8 cellular contexts compared by ENCODE assay signal in the genomic region with DNA sequence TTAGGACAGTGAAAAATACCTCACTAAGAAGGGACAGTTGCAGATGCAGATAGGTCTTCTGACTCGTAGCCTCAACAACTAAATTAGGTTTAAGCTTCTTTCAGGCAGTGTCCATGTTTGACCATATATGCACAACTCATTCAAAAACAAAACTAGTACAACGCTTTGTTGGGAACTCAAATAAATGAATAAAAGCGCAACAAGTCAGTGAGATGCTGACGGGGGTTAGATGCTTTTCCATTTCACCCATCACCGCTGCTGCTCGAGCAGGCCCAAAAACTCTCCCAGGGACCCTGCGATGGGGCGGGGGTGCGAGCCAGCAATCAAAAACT. TPM values are rescaled to one million over a fixed set of nuclear protein-coding genes. Genes with fewer than 3 reads are reported as not detected.
DNase-seq lines count a peak whose midpoint lies in the region; ATAC-seq and TF ChIP-seq lines count a peak whose summit lies in the region.

No MANE protein-coding gene starts in this region.

- ATAC-seq in GM21381 (IDR thresholded peaks at IDR 0.05; ENCODE audit: unreplicated experiment) = no peak

- H3K4me3 ChIP-seq in LNCaP clone FGC (ENCODE audit: low read depth, low read length) = peak overlapping the region; percentile 62

- H3K27ac Mint-ChIP-seq in CD14-positive monocyte (peak overlapping the region; percentile 74 to 99 (median 97)), nephron (peak overlapping the region; percentile 18 to 80 (median 68))

- H3K27me3 Mint-ChIP-seq in CD14-positive monocyte (ENCODE audit: low read depth in 3 of 3) (peaks cover 0 to 2% (median 0%) of the 10 kb centered on the region in 3 donors), nephron (ENCODE audit: low read depth) (no peaks in the 10 kb centered on the region)

- TF ChIP-seq CTCF in CD14-positive monocyte (IDR thresholded peaks at IDR 0.05) (no peak), LNCaP clone FGC (IDR thresholded peaks at IDR 0.05; ENCODE audit: control insufficient read depth, extremely low read depth, insufficient read depth) (no peak), nephron (IDR thresholded peaks at IDR 0.05; ENCODE audit: unreplicated experiment in 3 of 3) (no peak)

- H3K36me3 Mint-ChIP-seq in CD14-positive monocyte (peaks cover 23 to 24% of the 10 kb centered on the region in 2 donors), nephron (ENCODE audit: low read depth) (peaks cover 25% of the 10 kb centered on the region)

- H3K9me3 Mint-ChIP-seq in CD14-positive monocyte (no peaks in the 10 kb centered on the region), nephron (no peaks in the 10 kb centered on the region)

- peak overlapping the region; percentile 90 to 97 for H3K4me3 Mint-ChIP-seq in CD14-positive monocyte
- peak overlapping the region; percentile 80 to 90 (median 87) for H3K4me3 Mint-ChIP-seq in nephron

- DNase-seq in CD14-positive monocyte (ENCODE audit: low spot score) (no peak), LNCaP clone FGC (ENCODE audit: low read depth) (no peak), dermis blood vessel endothelial cell (peak; percentile 6), NCI-H1417 treated with DMSO at 0.1 percent for 48 hours (lab: John Stamatoyannopoulos, UW) (no peak), NCI-H748 treated with DMSO at 0.1 percent for 48 hours (lab: John Stamatoyannopoulos, UW) (no peak), AG08395 (ENCODE audit: low spot score) (no peak)

- H3K4me1 Mint-ChIP-seq in CD14-positive monocyte = peaks cover 55% of the 10 kb centered on the region
- peaks cover 22% of the 10 kb centered on the region for H3K4me1 Mint-ChIP-seq in nephron

- intact Hi-C loops in CD14-positive monocyte (cut with micrococcal nuclease) = loop anchor here in 1 of 2 donors (5.0 kb wide), 1 partner anchor 112 kb away; a partner anchor contains a TSS

RNA-seq across cellular contexts. Expression of a gene that starts 0.6 kb away (rescaled TPM):
- 10 to 100 TPM; 19.0 to 20.6 TPM for polyA plus RNA-seq in CD14-positive monocyte
- total RNA-seq in dermis blood vessel endothelial cell = 11.6 and 21.4 TPM in 2 replicates

RNA-seq across cellular contexts. Expression of a gene that starts 20.1 kb away (rescaled TPM):
- polyA plus RNA-seq in CD14-positive monocyte = under 1 TPM in 1 of 2 donors, not detected in 1; 0.40 TPM
- total RNA-seq in dermis blood vessel endothelial cell = 0.05 TPM in 1 of 2 replicates, not detected in the other

RNA-seq across cellular contexts. Expression of a gene that starts 53.5 kb away (rescaled TPM):
- under 1 TPM; 0.08 to 0.60 TPM for polyA plus RNA-seq in CD14-positive monocyte
- total RNA-seq in dermis blood vessel endothelial cell = 52.0 and 106 TPM in 2 replicates
